ENCODE assay signal across 13 cellular contexts in the genomic region with DNA sequence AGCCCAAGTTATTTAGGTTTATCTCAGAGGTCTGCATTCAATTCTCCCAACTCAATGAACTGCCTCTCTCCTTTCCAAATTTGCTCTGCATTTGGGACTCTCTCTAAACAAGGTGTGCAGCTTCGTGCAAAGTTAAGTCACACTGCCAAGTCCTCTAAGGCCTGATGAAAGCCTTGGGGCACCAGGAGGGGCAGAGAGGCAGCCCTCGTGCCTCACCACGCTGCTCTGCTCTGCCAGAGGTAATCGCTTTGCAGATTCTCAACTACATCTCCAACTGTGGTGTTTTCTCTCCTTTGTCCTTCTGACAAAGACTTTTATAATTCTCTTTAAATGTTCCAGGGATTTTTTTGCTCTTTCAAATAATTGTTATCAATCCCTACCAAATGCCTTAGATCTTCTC.
DNase-seq lines count a peak whose midpoint lies in the region; ATAC-seq and TF ChIP-seq lines count a peak whose summit lies in the region.
"Had no signal": no experiment of that assay in that cellular context is flagged by ENCODE, and none has a peak within 500 bp of the region (broad histone marks: within the 10 kb centered on the region; RNA-seq: fewer than 3 reads in every experiment).

No MANE protein-coding gene starts in this region.

- H3F3A ChIP-seq in neural progenitor cell (ENCODE audit: low read depth): peaks cover 3% of the 10 kb centered on the region

- no peaks in the 10 kb centered on the region for H3K36me3 ChIP-seq in endodermal cell (ENCODE audit: control insufficient read depth, insufficient read depth, low read length)
- H3K36me3 ChIP-seq in neural progenitor cell: no peaks in the 10 kb centered on the region

- 0 out of 2 replicates have a peak, but pooled peaks have one; percentile 34 for ATAC-seq in WTC11
- ATAC-seq in HG03135 (IDR thresholded peaks at IDR 0.05; ENCODE audit: unreplicated experiment): no peak
- no peak for ATAC-seq in GM19463 (IDR thresholded peaks at IDR 0.05; ENCODE audit: unreplicated experiment)
- ATAC-seq in stimulated activated naive CD8-positive, alpha-beta T cell treated with anti-CD3 and anti-CD28 coated beads, Interleukin-15, Interleukin-2, amounts not matched to agents 100 U/mL and 50 U/mL, for 24 hours: no peak
- ATAC-seq: A549; CD8-positive, alpha-beta T cell; GM12878 had no signal

- H3K79me2 ChIP-seq in neural progenitor cell (ENCODE audit: low read depth): no peaks in the 10 kb centered on the region

- H3K4me1 Mint-ChIP-seq in WTC11: peaks cover 6% of the 10 kb centered on the region
- H3K4me1 Mint-ChIP-seq in endodermal cell: peaks cover 5% of the 10 kb centered on the region
- H3K4me1 Mint-ChIP-seq in neural progenitor cell: peaks cover 28% of the 10 kb centered on the region
- H3K4me1 Mint-ChIP-seq: CD14-positive monocyte had no signal

- H3K27ac ChIP-seq in endodermal cell (ENCODE audit: low read depth, low read length) (peak overlapping the region; percentile 72), neural progenitor cell (no peak overlapping the region)
- H3K27ac ChIP-seq: A549, HL-60 had no signal

- H3K9me3 ChIP-seq in endodermal cell (ENCODE audit: control insufficient read depth, low read length): no peaks in the 10 kb centered on the region
- H3K9me3 ChIP-seq in neural progenitor cell (ENCODE audit: low read depth): no peaks in the 10 kb centered on the region
- H3K9me3 ChIP-seq: A549 had no signal

- TF ChIP-seq CTCF in WTC11 (IDR thresholded peaks at IDR 0.05) (no peak), endodermal cell (conservative IDR thresholded peaks at IDR 0.05) (no peak), neural progenitor cell (IDR thresholded peaks at IDR 0.05) (no peak)

- no peaks in the 10 kb centered on the region for H4K20me1 ChIP-seq in neural progenitor cell (ENCODE audit: low read depth)

- H2AFZ ChIP-seq in neural progenitor cell (replicated peaks): peak overlapping the region; percentile 58

- no peak overlapping the region for H3K4me3 ChIP-seq in endodermal cell (ENCODE audit: low read length)
- no peak overlapping the region for H3K4me3 ChIP-seq in neural progenitor cell
- H3K4me3 ChIP-seq: A549, GM12878 had no signal

- peak overlapping the region; percentile 40 for H3K4me2 ChIP-seq in neural progenitor cell
- H3K4me2 ChIP-seq: A549 had no signal

- peaks cover 2% of the 10 kb centered on the region; the same call in 1 of the 2 replicates for H3K27me3 Mint-ChIP-seq in WTC11 (ENCODE audit: low read depth)
- H3K27me3 Mint-ChIP-seq in endodermal cell (ENCODE audit: insufficient read depth): peaks cover 3% of the 10 kb centered on the region
- peaks cover 8% of the 10 kb centered on the region for H3K27me3 Mint-ChIP-seq in neural progenitor cell (ENCODE audit: insufficient read depth, low read depth)

- no peaks in the 10 kb centered on the region; the same call in 1 of the 2 replicates for H3K9me3 Mint-ChIP-seq in WTC11
- peaks cover 3% of the 10 kb centered on the region for H3K9me3 Mint-ChIP-seq in endodermal cell
- H3K9me3 Mint-ChIP-seq in neural progenitor cell: peaks cover 2% of the 10 kb centered on the region
- H3K9me3 Mint-ChIP-seq: HFFc6 had no signal

- CTCF ChIA-PET in WTC11 (lab: Charles Lee): no interaction called here

- H3K4me3 Mint-ChIP-seq in WTC11 (no peak overlapping the region), endodermal cell (no peak overlapping the region), neural progenitor cell (no peak overlapping the region)
- H3K4me3 Mint-ChIP-seq: CD14-positive monocyte; CD8-positive, alpha-beta T cell; HFFc6 had no signal

- no peaks in the 10 kb centered on the region for H3K27me3 ChIP-seq in endodermal cell (ENCODE audit: control insufficient read depth, insufficient read depth, low read length, poor library complexity, severe bottlenecking)
- H3K27me3 ChIP-seq in neural progenitor cell: no peaks in the 10 kb centered on the region

- H3K36me3 Mint-ChIP-seq in WTC11 (no peaks in the 10 kb centered on the region), endodermal cell (ENCODE audit: low read depth) (no peaks in the 10 kb centered on the region), neural progenitor cell (no peaks in the 10 kb centered on the region)
- H3K36me3 Mint-ChIP-seq: CD14-positive monocyte; CD8-positive, alpha-beta T cell had no signal

- POLR2A ChIA-PET in WTC11 (lab: Charles Lee): no interaction called here

- H3K4me1 ChIP-seq in endodermal cell (ENCODE audit: control insufficient read depth, insufficient read depth, low read length) (no peaks in the 10 kb centered on the region), neural progenitor cell (peaks cover 17% of the 10 kb centered on the region)
- H3K4me1 ChIP-seq: A549 had no signal

- no peak overlapping the region for H3K27ac Mint-ChIP-seq in WTC11
- H3K27ac Mint-ChIP-seq in endodermal cell: no peak overlapping the region
- H3K27ac Mint-ChIP-seq in neural progenitor cell: peak overlapping the region; percentile 58
- H3K27ac Mint-ChIP-seq: CD14-positive monocyte; CD8-positive, alpha-beta T cell; HFFc6 had no signal

- WGBS in endodermal cell (ENCODE audit: insufficient coverage in 1 of 2, insufficient read length in 1 of 2), 2 experiments: 51 to 60% methylated on average over 2 to 4 of the region's 4 CpGs

- no peak overlapping the region for H3K9ac ChIP-seq in endodermal cell (ENCODE audit: extremely low read depth, low read length, poor library complexity, severe bottlenecking)
- no peak overlapping the region for H3K9ac ChIP-seq in neural progenitor cell

- DNase-seq in WTC11 (ENCODE audit: low spot score): no peak
- DNase-seq in endodermal cell: no peak
- no peak for DNase-seq in neural progenitor cell (ENCODE audit: low spot score)
- DNase-seq in stimulated activated naive CD8-positive, alpha-beta T cell treated with anti-CD3 and anti-CD28 coated beads, Interleukin-15, Interleukin-2, amounts not matched to agents 100 U/mL and 50 U/mL, for 24 hours: no peak
- DNase-seq: CD8-positive, alpha-beta T cell; DMS79; HFFc6 had no signal

TF ChIP-seq in WTC11, 78 proteins besides CTCF, POLR2A, EP300 and RAD21 (continues in another document):
- TF ChIP-seq, protein P1, sequence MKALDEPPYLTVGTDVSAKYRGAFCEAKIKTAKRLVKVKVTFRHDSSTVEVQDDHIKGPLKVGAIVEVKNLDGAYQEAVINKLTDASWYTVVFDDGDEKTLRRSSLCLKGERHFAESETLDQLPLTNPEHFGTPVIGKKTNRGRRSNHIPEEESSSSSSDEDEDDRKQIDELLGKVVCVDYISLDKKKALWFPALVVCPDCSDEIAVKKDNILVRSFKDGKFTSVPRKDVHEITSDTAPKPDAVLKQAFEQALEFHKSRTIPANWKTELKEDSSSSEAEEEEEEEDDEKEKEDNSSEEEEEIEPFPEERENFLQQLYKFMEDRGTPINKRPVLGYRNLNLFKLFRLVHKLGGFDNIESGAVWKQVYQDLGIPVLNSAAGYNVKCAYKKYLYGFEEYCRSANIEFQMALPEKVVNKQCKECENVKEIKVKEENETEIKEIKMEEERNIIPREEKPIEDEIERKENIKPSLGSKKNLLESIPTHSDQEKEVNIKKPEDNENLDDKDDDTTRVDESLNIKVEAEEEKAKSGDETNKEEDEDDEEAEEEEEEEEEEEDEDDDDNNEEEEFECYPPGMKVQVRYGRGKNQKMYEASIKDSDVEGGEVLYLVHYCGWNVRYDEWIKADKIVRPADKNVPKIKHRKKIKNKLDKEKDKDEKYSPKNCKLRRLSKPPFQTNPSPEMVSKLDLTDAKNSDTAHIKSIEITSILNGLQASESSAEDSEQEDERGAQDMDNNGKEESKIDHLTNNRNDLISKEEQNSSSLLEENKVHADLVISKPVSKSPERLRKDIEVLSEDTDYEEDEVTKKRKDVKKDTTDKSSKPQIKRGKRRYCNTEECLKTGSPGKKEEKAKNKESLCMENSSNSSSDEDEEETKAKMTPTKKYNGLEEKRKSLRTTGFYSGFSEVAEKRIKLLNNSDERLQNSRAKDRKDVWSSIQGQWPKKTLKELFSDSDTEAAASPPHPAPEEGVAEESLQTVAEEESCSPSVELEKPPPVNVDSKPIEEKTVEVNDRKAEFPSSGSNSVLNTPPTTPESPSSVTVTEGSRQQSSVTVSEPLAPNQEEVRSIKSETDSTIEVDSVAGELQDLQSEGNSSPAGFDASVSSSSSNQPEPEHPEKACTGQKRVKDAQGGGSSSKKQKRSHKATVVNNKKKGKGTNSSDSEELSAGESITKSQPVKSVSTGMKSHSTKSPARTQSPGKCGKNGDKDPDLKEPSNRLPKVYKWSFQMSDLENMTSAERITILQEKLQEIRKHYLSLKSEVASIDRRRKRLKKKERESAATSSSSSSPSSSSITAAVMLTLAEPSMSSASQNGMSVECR (CRISPR knock-in tag; IDR thresholded peaks at IDR 0.05; ENCODE audit: borderline replicate concordance): no peak
- TF ChIP-seq, protein P2, sequence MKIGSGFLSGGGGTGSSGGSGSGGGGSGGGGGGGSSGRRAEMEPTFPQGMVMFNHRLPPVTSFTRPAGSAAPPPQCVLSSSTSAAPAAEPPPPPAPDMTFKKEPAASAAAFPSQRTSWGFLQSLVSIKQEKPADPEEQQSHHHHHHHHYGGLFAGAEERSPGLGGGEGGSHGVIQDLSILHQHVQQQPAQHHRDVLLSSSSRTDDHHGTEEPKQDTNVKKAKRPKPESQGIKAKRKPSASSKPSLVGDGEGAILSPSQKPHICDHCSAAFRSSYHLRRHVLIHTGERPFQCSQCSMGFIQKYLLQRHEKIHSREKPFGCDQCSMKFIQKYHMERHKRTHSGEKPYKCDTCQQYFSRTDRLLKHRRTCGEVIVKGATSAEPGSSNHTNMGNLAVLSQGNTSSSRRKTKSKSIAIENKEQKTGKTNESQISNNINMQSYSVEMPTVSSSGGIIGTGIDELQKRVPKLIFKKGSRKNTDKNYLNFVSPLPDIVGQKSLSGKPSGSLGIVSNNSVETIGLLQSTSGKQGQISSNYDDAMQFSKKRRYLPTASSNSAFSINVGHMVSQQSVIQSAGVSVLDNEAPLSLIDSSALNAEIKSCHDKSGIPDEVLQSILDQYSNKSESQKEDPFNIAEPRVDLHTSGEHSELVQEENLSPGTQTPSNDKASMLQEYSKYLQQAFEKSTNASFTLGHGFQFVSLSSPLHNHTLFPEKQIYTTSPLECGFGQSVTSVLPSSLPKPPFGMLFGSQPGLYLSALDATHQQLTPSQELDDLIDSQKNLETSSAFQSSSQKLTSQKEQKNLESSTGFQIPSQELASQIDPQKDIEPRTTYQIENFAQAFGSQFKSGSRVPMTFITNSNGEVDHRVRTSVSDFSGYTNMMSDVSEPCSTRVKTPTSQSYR (CRISPR knock-in tag; IDR thresholded peaks at IDR 0.05): no peak
- TF ChIP-seq, protein P3, sequence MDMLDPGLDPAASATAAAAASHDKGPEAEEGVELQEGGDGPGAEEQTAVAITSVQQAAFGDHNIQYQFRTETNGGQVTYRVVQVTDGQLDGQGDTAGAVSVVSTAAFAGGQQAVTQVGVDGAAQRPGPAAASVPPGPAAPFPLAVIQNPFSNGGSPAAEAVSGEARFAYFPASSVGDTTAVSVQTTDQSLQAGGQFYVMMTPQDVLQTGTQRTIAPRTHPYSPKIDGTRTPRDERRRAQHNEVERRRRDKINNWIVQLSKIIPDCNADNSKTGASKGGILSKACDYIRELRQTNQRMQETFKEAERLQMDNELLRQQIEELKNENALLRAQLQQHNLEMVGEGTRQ (CRISPR knock-in tag; IDR thresholded peaks at IDR 0.05): no peak
- no peak for TF ChIP-seq ZNF232 (CRISPR knock-in tag; IDR thresholded peaks at IDR 0.05)
